23 cellular contexts compared by ENCODE assay signal in the genomic region with DNA sequence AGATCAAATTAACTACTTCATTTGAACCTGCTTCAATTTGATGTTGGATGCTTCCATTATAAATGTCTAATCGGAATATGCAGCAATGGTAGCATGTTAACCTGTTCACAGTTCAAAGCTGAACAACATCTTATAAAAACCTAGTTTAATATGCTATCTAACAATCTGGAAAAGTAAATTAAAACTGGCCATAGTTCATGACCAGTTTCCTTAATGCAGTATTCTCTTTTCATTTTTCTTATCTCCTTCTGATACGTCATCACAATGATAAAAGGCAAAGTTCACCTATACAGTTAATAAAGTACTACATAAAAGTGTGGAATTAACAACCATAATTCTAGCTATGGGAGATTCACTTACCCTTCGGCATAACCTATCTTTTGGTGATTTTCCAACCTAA.
A peak's percentile ranks its signal among the peaks of the same experiment; 100 is the strongest.
DNase-seq lines count a peak whose midpoint lies in the region; ATAC-seq, FAIRE-seq and TF ChIP-seq lines count a peak whose summit lies in the region.
"Had no signal": no experiment of that assay in that cellular context is flagged by ENCODE, and none has a peak within 500 bp of the region (broad histone marks: within the 10 kb centered on the region; RNA-seq: fewer than 3 reads in every experiment).

No MANE protein-coding gene starts in this region.

- TF ChIP-seq CTCF in D721Med (IDR thresholded peaks at IDR 0.05; ENCODE audit: insufficient read depth, missing control alignments) (no peak), mucosa of descending colon (IDR thresholded peaks at IDR 0.05) (no peak), GM10266 (IDR thresholded peaks at IDR 0.05; ENCODE audit: control insufficient read depth, insufficient read depth, low read depth, missing control alignments) (no peak), OCI-LY7 (conservative IDR thresholded peaks at IDR 0.05; ENCODE audit: low read length) (no peak)

- CTCF ChIA-PET in OCI-LY7 (lab: Charles Lee; ENCODE audit: unreplicated experiment) = no interaction called here

- BruUV-seq in OCI-LY7 (replicated peaks; lab: Mats Ljungman, UMichigan) = no TSS peak

- no peaks in the 10 kb centered on the region for H3K9me3 ChIP-seq in mucosa of descending colon
- H3K9me3 ChIP-seq in OCI-LY7 (ENCODE audit: low read length) = no peaks in the 10 kb centered on the region
- H3K9me3 ChIP-seq: A549; BE2C; BLaER1 treated with 17β-estradiol and CSF1 and Interleukin-3, amounts not matched to agents 10 nM and 100 nM had no signal

- FAIRE-seq in D721Med (lab: Jason Lieb, UNC) = peak; percentile 44
- FAIRE-seq in colon (lab: Jason Lieb, UNC) = peak; percentile 84
- FAIRE-seq: A549, GM12891 had no signal

- intact Hi-C loops in mucosa of descending colon (cut with DNase I, micrococcal nuclease) (no loop called here), OCI-LY7 (cut with micrococcal nuclease; ENCODE audit: unreplicated experiment) (no loop called here)

- H3K4me1 ChIP-seq in mucosa of descending colon (ENCODE audit: low read depth) (peaks cover 8% of the 10 kb centered on the region), OCI-LY7 (ENCODE audit: insufficient read depth, low read length, poor library complexity, severe bottlenecking) (no peaks in the 10 kb centered on the region)
- H3K4me1 ChIP-seq: A549 had no signal

- DNase-seq in D721Med (ENCODE audit: insufficient read length, low spot score) = no peak
- DNase-seq in mucosa of descending colon = no peak
- no peak for DNase-seq in GM10266 (ENCODE audit: extremely low spot score)
- no peak for DNase-seq in DMS 273 treated with DMSO at 0.1 percent for 48 hours (lab: John Stamatoyannopoulos, UW)
- DNase-seq in NK-92 treated with Interleukin-12 subunit alpha and Interleukin-12 subunit beta, amount 100 ng/mL, for 24 hours (lab: John Stamatoyannopoulos, UW) = no peak
- no peak for DNase-seq in OCI-LY7 (ENCODE audit: low spot score)
- DNase-seq: 8988T; ACHN; AML-193; BE2C; Calu3; CD4-positive, alpha-beta memory T cell; COR-L47; DMS79; EL; GDM1; H9 had no signal

- no peak overlapping the region for H3K27ac ChIP-seq in OCI-LY7 (ENCODE audit: low read depth, low read length, poor library complexity, severe bottlenecking)
- H3K27ac ChIP-seq: A549; BLaER1 treated with 17β-estradiol and CSF1 and Interleukin-3, amounts not matched to agents 10 nM and 100 nM had no signal

- no peaks in the 10 kb centered on the region for H3K9me2 ChIP-seq in OCI-LY7 (ENCODE audit: insufficient read depth, low read length)

- H4K20me1 ChIP-seq in OCI-LY7 (ENCODE audit: insufficient read depth, low read length) = no peaks in the 10 kb centered on the region
- H4K20me1 ChIP-seq: BLaER1 treated with 17β-estradiol and CSF1 and Interleukin-3, amounts not matched to agents 10 nM and 100 nM had no signal

- no peak overlapping the region for H2AFZ ChIP-seq in OCI-LY7 (ENCODE audit: low read length)
- H2AFZ ChIP-seq: GM23338 had no signal

- H3K4me2 ChIP-seq in OCI-LY7 (ENCODE audit: low read length) = no peak overlapping the region
- H3K4me2 ChIP-seq: A549; BLaER1 treated with 17β-estradiol and CSF1 and Interleukin-3, amounts not matched to agents 10 nM and 100 nM; GM23338 had no signal

- H3K36me3 ChIP-seq in mucosa of descending colon (ENCODE audit: low read depth) (no peaks in the 10 kb centered on the region), OCI-LY7 (ENCODE audit: insufficient read depth, low read length) (peaks cover 66% of the 10 kb centered on the region)

- H3K4me3 ChIP-seq in mucosa of descending colon = no peak overlapping the region
- H3K4me3 ChIP-seq in OCI-LY7 (ENCODE audit: low read depth, low read length, poor library complexity, severe bottlenecking) = no peak overlapping the region
- H3K4me3 ChIP-seq: A549; BLaER1 treated with 17β-estradiol and CSF1 and Interleukin-3, amounts not matched to agents 10 nM and 100 nM; GM23338 had no signal

- POLR2A ChIA-PET in OCI-LY7 (lab: Charles Lee) = interaction anchor here (0.6 kb wide), 1 partner anchor 45 kb away, joined by 3 read pairs; no protein-coding TSS in a partner anchor

- H3K79me2 ChIP-seq in OCI-LY7 (ENCODE audit: insufficient read depth, low read depth, low read length) = no peaks in the 10 kb centered on the region

- ATAC-seq in mucosa of descending colon = peak; percentile 87
- ATAC-seq: A549, GM23338, HCT116 had no signal
